Comparison of ENCODE assay signal across 8 cellular contexts in the genomic region with DNA sequence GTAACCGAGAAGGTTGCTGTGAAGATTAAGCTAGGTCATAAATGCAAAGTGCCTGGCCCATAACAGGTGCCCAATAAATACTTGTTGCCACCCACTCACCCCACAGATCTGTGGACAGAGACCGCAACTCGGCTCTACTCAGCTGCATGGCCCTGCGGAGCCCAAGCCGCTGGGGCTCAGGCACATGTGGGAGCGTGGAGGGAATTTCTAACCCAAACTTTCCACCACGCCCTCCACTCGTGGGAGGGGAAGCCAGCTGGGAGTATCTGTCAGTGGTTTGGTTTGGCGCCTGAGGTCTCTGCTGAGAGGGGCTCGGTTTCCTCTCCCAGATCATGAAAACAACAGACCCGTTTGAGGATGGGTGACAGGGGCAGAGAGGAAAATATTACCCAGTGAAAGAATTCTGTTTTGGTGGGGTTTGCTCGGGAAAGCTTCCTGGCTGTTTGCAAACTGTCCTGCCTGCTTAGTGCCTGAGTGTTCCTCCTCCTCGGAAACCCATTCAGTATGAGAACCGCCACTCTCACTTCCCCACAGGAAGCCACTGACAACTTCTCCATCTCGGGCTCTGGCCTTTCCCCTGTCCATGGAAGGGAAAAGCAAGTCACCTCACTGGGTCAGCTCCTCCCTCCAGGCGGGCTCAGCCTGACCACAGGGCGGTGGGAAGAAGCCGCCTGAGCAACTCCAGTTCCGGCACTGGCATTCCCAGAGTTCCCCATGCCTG.
A peak's percentile ranks its signal among the peaks of the same experiment; 100 is the strongest.
DNase-seq lines count a peak whose midpoint lies in the region; ATAC-seq lines count a peak whose summit lies in the region.

No MANE protein-coding gene starts in this region.

- intact Hi-C loops in left ventricle myocardium superior (cut with micrococcal nuclease), result loop anchor here (10.0 kb wide), 1 partner anchor 51 kb away; no protein-coding TSS in a partner anchor

- DNase-seq in CD1c-positive myeloid dendritic cell (ENCODE audit: extremely low spot score), result peak; percentile 91
- peak; percentile 36 to 40 for DNase-seq in Kasumi-1 (lab: John Stamatoyannopoulos, UW)
- DNase-seq in activated T-cell treated with anti-CD3 and anti-CD28 coated beads for 48 hours (ENCODE audit: low read depth), result peak; percentile 76
- DNase-seq in left ventricle myocardium superior, result peak; percentile 67
- DNase-seq in stimulated activated CD4-positive, alpha-beta T cell treated with anti-CD3 and anti-CD28 coated beads, Interleukin-4, amount 100 ng/mL, for 48 hours (ENCODE audit: low read depth in 2 of 2), result peak; percentile 50 to 78
- no peak for DNase-seq in mesenteric fat pad (ENCODE audit: low spot score)
- DNase-seq in NCI-H128 (lab: John Stamatoyannopoulos, UW; ENCODE audit: unreplicated experiment), result no peak

- peak; percentile 83 for ATAC-seq in GM21423 (IDR thresholded peaks at IDR 0.05; ENCODE audit: unreplicated experiment)
- ATAC-seq in left ventricle myocardium superior, result peak; percentile 50

Comparison
In these comparisons a context has a peak if more than half of its experiments do, and no peak if none do; other contexts are left out.
1. DNase-seq: peak in CD1c-positive myeloid dendritic cell (single experiment), Kasumi-1 (2 of 2), activated T-cell treated with anti-CD3 and anti-CD28 coated beads for 48 hours (single experiment), left ventricle myocardium superior (single experiment) and stimulated activated CD4-positive, alpha-beta T cell treated with anti-CD3 and anti-CD28 coated beads, Interleukin-4, amount 100 ng/mL, for 48 hours (2 of 2); none in mesenteric fat pad (single experiment) and NCI-H128 (single experiment).